ENCODE assay signal across 29 cellular contexts in the genomic region with DNA sequence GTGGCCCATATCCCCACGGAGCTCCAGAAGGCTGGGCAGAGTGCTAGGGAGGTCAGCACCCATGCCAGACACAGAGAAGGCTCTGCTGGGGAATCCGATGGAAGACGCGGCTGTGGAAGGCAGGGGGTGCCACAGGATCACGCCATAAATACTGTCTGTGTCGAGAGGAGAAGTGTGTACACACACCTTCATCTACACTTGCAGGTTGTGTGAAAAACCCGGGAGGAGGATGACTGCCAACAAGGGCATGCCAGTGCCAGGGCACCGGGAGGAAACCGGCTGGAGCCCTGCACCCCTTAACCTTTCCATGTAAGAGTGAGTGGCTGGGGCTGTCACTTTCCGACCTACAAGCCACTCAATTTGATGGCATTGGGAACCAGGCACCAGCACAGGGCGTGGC.
"Had no signal": no experiment of that assay in that cellular context is flagged by ENCODE, and none has a peak within 500 bp of the region (broad histone marks: within the 10 kb centered on the region; RNA-seq: fewer than 3 reads in every experiment).

No MANE protein-coding gene starts in this region.

- H3K27ac ChIP-seq: ascending aorta, breast epithelium, colonic mucosa, dorsolateral prefrontal cortex, VCaP had no signal

- H3K9me3 Mint-ChIP-seq: activated CD4-positive, alpha-beta memory T cell treated with anti-CD3 and anti-CD28 coated beads, Interleukin-2, amount 10 ng/mL, durations not matched to agents 7 days and 5 days; activated CD4-positive, alpha-beta T cell treated with anti-CD3 and anti-CD28 coated beads, Interleukin-2, amount 10 ng/mL, durations not matched to agents 7 days and 5 days; activated naive CD4-positive, alpha-beta T cell treated with anti-CD3 and anti-CD28 coated beads, Interleukin-2, amount 10 ng/mL, durations not matched to agents 7 days and 5 days; activated naive CD4-positive, alpha-beta T cell treated with anti-CD3 and anti-CD28 coated beads, Interleukin-2, amount 50 U/mL, for 72 hours; activated naive CD8-positive, alpha-beta T cell treated with anti-CD3 and anti-CD28 coated beads, Interleukin-2, amount 10 ng/mL, durations not matched to agents 7 days and 5 days; activated T-cell treated with anti-CD3 and anti-CD28 coated beads, Interleukin-2, amount 50 U/mL, for 24 hours; activated T-cell treated with anti-CD3 and anti-CD28 coated beads, Interleukin-2, amount 50 U/mL, for 72 hours; dendritic cell treated with granulocyte-macrophage colony-stimulating factor and Interleukin-4, amounts not matched to agents 40 ng/mL and 50 ng/mL, for 4 days had no signal

- H3K27me3 ChIP-seq: ascending aorta, breast epithelium, colonic mucosa, dorsolateral prefrontal cortex had no signal

- H3K4me3 ChIP-seq: ascending aorta, breast epithelium, colonic mucosa, dorsolateral prefrontal cortex had no signal

- H3K4me3 Mint-ChIP-seq: activated CD4-positive, alpha-beta memory T cell treated with anti-CD3 and anti-CD28 coated beads, Interleukin-2, amount 10 ng/mL, durations not matched to agents 7 days and 5 days; activated CD4-positive, alpha-beta T cell treated with anti-CD3 and anti-CD28 coated beads, Interleukin-2, amount 10 ng/mL, durations not matched to agents 7 days and 5 days; activated naive CD4-positive, alpha-beta T cell treated with anti-CD3 and anti-CD28 coated beads, Interleukin-2, amount 10 ng/mL, durations not matched to agents 7 days and 5 days; activated naive CD8-positive, alpha-beta T cell treated with anti-CD3 and anti-CD28 coated beads, Interleukin-2, amount 10 ng/mL, durations not matched to agents 7 days and 5 days; activated T-cell treated with anti-CD3 and anti-CD28 coated beads, Interleukin-2, amount 50 U/mL, for 24 hours; activated T-cell treated with anti-CD3 and anti-CD28 coated beads, Interleukin-2, amount 50 U/mL, for 72 hours; brain; dendritic cell treated with granulocyte-macrophage colony-stimulating factor and Interleukin-4, amounts not matched to agents 40 ng/mL and 50 ng/mL, for 4 days; endodermal cell; T-helper 17 cell; WTC11 had no signal

- H3K27me3 Mint-ChIP-seq: activated CD4-positive, alpha-beta memory T cell treated with anti-CD3 and anti-CD28 coated beads, Interleukin-2, amount 10 ng/mL, durations not matched to agents 7 days and 5 days; activated CD4-positive, alpha-beta T cell treated with anti-CD3 and anti-CD28 coated beads, Interleukin-2, amount 10 ng/mL, durations not matched to agents 7 days and 5 days; activated naive CD4-positive, alpha-beta T cell treated with anti-CD3 and anti-CD28 coated beads, Interleukin-2, amount 10 ng/mL, durations not matched to agents 7 days and 5 days; activated naive CD8-positive, alpha-beta T cell treated with anti-CD3 and anti-CD28 coated beads, Interleukin-2, amount 10 ng/mL, durations not matched to agents 7 days and 5 days; activated T-cell treated with anti-CD3 and anti-CD28 coated beads, Interleukin-2, amount 50 U/mL, for 24 hours; dendritic cell treated with granulocyte-macrophage colony-stimulating factor and Interleukin-4, amounts not matched to agents 40 ng/mL and 50 ng/mL, for 4 days; T-helper 17 cell had no signal

- H3K36me3 ChIP-seq: breast epithelium had no signal

- H3K4me1 ChIP-seq: ascending aorta, breast epithelium, colonic mucosa had no signal

- H3K9me3 ChIP-seq: ascending aorta, breast epithelium, colonic mucosa had no signal

- DNase-seq: activated CD4-positive, alpha-beta memory T cell treated with anti-CD3 and anti-CD28 coated beads, Interleukin-2, amount 10 ng/mL, durations not matched to agents 7 days and 5 days; activated CD4-positive, alpha-beta T cell treated with anti-CD3 and anti-CD28 coated beads for 1 hour; activated CD4-positive, alpha-beta T cell treated with anti-CD3 and anti-CD28 coated beads for 4 hours; activated CD4-positive, alpha-beta T cell treated with anti-CD3 and anti-CD28 coated beads, Interleukin-2, amount 10 ng/mL, durations not matched to agents 7 days and 5 days; activated CD4-positive, alpha-beta T cell treated with anti-CD3 and anti-CD28 coated beads, Interleukin-2, amount 50 U/mL, for 4 hours; activated CD8-positive, alpha-beta memory T cell treated with anti-CD3 and anti-CD28 coated beads, Interleukin-2, amount 50 U/mL, for 48 hours; activated gamma-delta T cell; activated naive CD4-positive, alpha-beta T cell; activated naive CD4-positive, alpha-beta T cell treated with anti-CD3 and anti-CD28 coated beads, Interleukin-2, amount 10 ng/mL, durations not matched to agents 7 days and 5 days; activated naive CD8-positive, alpha-beta T cell treated with anti-CD3 and anti-CD28 coated beads, Interleukin-2, amount 10 ng/mL, durations not matched to agents 7 days and 5 days; activated T-cell treated with anti-CD3 and anti-CD28 coated beads for 4 hours; activated T-cell treated with anti-CD3 and anti-CD28 coated beads, Interleukin-2, amount 50 U/mL, for 24 hours; activated T-cell treated with anti-CD3 and anti-CD28 coated beads, Interleukin-2, amount 50 U/mL, for 72 hours; colonic mucosa; dorsolateral prefrontal cortex; effector memory CD4-positive, alpha-beta T cell; endodermal cell; foreskin fibroblast; head of caudate nucleus; T-helper 1 cell; T-helper 17 cell had no signal

- H3K27ac Mint-ChIP-seq: activated CD4-positive, alpha-beta memory T cell treated with anti-CD3 and anti-CD28 coated beads, Interleukin-2, amount 10 ng/mL, durations not matched to agents 7 days and 5 days; activated CD4-positive, alpha-beta T cell treated with anti-CD3 and anti-CD28 coated beads, Interleukin-2, amount 10 ng/mL, durations not matched to agents 7 days and 5 days; activated naive CD4-positive, alpha-beta T cell treated with anti-CD3 and anti-CD28 coated beads, Interleukin-2, amount 10 ng/mL, durations not matched to agents 7 days and 5 days; activated naive CD8-positive, alpha-beta T cell treated with anti-CD3 and anti-CD28 coated beads, Interleukin-2, amount 10 ng/mL, durations not matched to agents 7 days and 5 days; activated T-cell treated with anti-CD3 and anti-CD28 coated beads, Interleukin-2, amount 50 U/mL, for 24 hours; activated T-cell treated with anti-CD3 and anti-CD28 coated beads, Interleukin-2, amount 50 U/mL, for 72 hours; dendritic cell treated with granulocyte-macrophage colony-stimulating factor and Interleukin-4, amounts not matched to agents 40 ng/mL and 50 ng/mL, for 4 days; endodermal cell; T-helper 17 cell had no signal

- H3K4me1 Mint-ChIP-seq: activated CD4-positive, alpha-beta memory T cell treated with anti-CD3 and anti-CD28 coated beads, Interleukin-2, amount 10 ng/mL, durations not matched to agents 7 days and 5 days; activated CD4-positive, alpha-beta T cell treated with anti-CD3 and anti-CD28 coated beads, Interleukin-2, amount 10 ng/mL, durations not matched to agents 7 days and 5 days; activated naive CD4-positive, alpha-beta T cell treated with anti-CD3 and anti-CD28 coated beads, Interleukin-2, amount 10 ng/mL, durations not matched to agents 7 days and 5 days; activated naive CD8-positive, alpha-beta T cell treated with anti-CD3 and anti-CD28 coated beads, Interleukin-2, amount 10 ng/mL, durations not matched to agents 7 days and 5 days; brain had no signal

- ATAC-seq: activated naive CD4-positive, alpha-beta T cell treated with anti-CD3 and anti-CD28 coated beads, Interleukin-2, amount 50 U/mL, for 72 hours; activated T-cell treated with anti-CD3 and anti-CD28 coated beads, Interleukin-2, amount 50 U/mL, for 72 hours; esophagus mucosa; T-helper 17 cell; WTC11 had no signal
